Comparison of ENCODE assay signal across 19 cellular contexts in the genomic region with DNA sequence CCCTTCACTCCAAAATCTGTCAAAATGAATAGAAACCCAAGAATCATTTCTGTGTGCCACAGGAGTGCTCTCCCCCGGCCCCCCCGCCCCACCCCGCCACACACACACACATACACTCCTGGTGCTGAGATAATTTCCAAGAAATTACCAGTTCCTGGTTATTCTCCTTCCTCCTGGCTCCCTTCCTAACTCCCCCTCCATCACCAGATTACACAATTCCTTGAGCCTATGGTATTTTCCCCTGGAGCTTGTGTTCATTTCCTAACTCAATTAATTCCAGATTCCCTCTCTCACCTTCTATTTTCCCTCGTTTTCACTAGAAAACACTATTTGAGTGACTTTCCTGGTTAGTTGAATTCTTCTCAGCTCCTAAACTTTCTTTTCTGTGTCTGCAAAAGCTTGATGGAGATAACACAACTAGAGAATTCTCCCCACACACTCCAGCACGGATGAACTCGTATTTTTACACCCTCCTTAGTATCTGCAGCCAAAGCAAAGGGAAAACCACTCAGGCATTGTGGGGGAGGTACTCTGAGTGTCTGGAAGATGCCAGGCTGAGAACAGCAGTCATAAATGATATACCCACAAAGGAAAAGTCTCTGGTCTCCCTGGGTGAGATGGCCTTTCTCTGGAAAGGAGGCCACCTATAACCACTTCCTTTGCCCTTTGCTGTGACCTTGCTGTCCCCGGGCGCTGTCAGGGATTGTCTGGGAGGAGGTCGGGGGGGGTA. TPM values are rescaled to one million over a fixed set of nuclear protein-coding genes. Genes with fewer than 3 reads are reported as not detected.
DNase-seq lines count a peak whose midpoint lies in the region; ATAC-seq, FAIRE-seq and TF ChIP-seq lines count a peak whose summit lies in the region.
"Had no signal": no experiment of that assay in that cellular context is flagged by ENCODE, and none has a peak within 500 bp of the region (broad histone marks: within the 10 kb centered on the region; RNA-seq: fewer than 3 reads in every experiment).

No MANE protein-coding gene starts in this region.

- CTCF ChIA-PET in HepG2 (lab: Yijun Ruan, JAX; ENCODE audit: low intra/inter-chr PET ratio, low total read pairs), result no interaction called here

- no peak overlapping the region for H3K27ac Mint-ChIP-seq in T-helper 2 cell treated with Interferon-gamma antibody and Interleukin-4, amounts not matched to agents 5 μg/mL and 100 μg/mL, for 36 hours
- H3K27ac Mint-ChIP-seq in naive thymus-derived CD8-positive, alpha-beta T cell, result peak overlapping the region in 1 of 10 donors; percentile 79

- intact Hi-C loops in HepG2 (cut with micrococcal nuclease; ENCODE audit: unreplicated experiment), result no loop called here
- intact Hi-C loops in right lobe of liver (cut with DNase I), result loop anchor here in 1 of 2 donors (10.0 kb wide), 1 partner anchor 364 kb away; no protein-coding TSS in a partner anchor

- DNase-seq in HepG2 (ENCODE audit: low spot score), result no peak
- no peak for DNase-seq in right lobe of liver
- DNase-seq in fibroblast of peridontal ligament (ENCODE audit: extremely low read depth), result peak; percentile 58
- peak; percentile 18 for DNase-seq in occipital lobe (lab: John Stamatoyannopoulos, UW)
- DNase-seq in T-helper 2 cell treated with Interferon-gamma antibody and Interleukin-4, amounts not matched to agents 5 μg/mL and 100 μg/mL, for 36 hours (ENCODE audit: low spot score), result no peak
- no peak for DNase-seq in naive thymus-derived CD8-positive, alpha-beta T cell
- DNase-seq in activated CD4-positive, alpha-beta T cell treated with anti-CD3 and anti-CD28 coated beads, Interleukin-2, amount 50 U/mL, for 1 hour, result no peak
- no peak for DNase-seq in mesenteric fat pad (ENCODE audit: low spot score)
- DNase-seq: activated CD4-positive, alpha-beta T cell treated with anti-CD3 and anti-CD28 coated beads for 1 hour; activated gamma-delta T cell treated with Interleukin-2 at 50 U/mL for 16 hours; Calu3; cortex of kidney; left cardiac atrium; stimulated activated CD4-positive, alpha-beta T cell treated with anti-CD3 and anti-CD28 coated beads, Interleukin-2, amount 100 ng/mL, for 48 hours; stimulated activated CD8-positive, alpha-beta memory T cell treated with anti-CD3 and anti-CD28 coated beads, Interleukin-4, amount 100 ng/mL, for 48 hours; T-helper 9 cell had no signal

- BruUV-seq in HepG2 (replicated peaks; lab: Mats Ljungman, UMichigan), result no TSS peak

- TF ChIP-seq CTCF in HepG2 (CRISPR knock-in tag; IDR thresholded peaks at IDR 0.05) (no peak), right lobe of liver (IDR thresholded peaks at IDR 0.05) (no peak)

- no peak overlapping the region for H2AFZ ChIP-seq in HepG2 (ENCODE audit: low read length)

- H3K36me3 ChIP-seq in HepG2 (replicated peaks in 1 of 2; ENCODE audit: control insufficient read depth in 1 of 2, insufficient read depth in 2 of 2, low read length in 2 of 2) (no peaks in the 10 kb centered on the region), right lobe of liver (no peaks in the 10 kb centered on the region)
- H3K36me3 ChIP-seq: neural progenitor cell, upper lobe of left lung had no signal

- TF ChIP-seq POLR2A in HepG2 (IDR thresholded peaks at IDR 0.05; ENCODE audit: insufficient read depth in 1 of 2, low read depth in 2 of 2, low read length in 2 of 2) (no peak), right lobe of liver (IDR thresholded peaks at IDR 0.05) (no peak)

- no peak overlapping the region for H3K4me2 ChIP-seq in HepG2 (ENCODE audit: low read depth, low read length)
- H3K4me2 ChIP-seq: neural progenitor cell had no signal

- H3K27ac ChIP-seq in HepG2 (ENCODE audit: extremely low read length, insufficient read depth, low read length) (no peak overlapping the region), right lobe of liver (no peak overlapping the region)
- H3K27ac ChIP-seq: epithelial cell of prostate, neural progenitor cell had no signal

- TF ChIP-seq EP300 in HepG2 (IDR thresholded peaks at IDR 0.05; ENCODE audit: low read depth in 2 of 2, low read length in 2 of 2), result no peak
- TF ChIP-seq EP300 in HepG2 (CRISPR knock-in tag; IDR thresholded peaks at IDR 0.05; ENCODE audit: borderline replicate concordance), result no peak

- no peaks in the 10 kb centered on the region for H3K36me3 Mint-ChIP-seq in T-helper 2 cell treated with Interferon-gamma antibody and Interleukin-4, amounts not matched to agents 5 μg/mL and 100 μg/mL, for 36 hours (ENCODE audit: low read depth)
- no peaks in the 10 kb centered on the region for H3K36me3 Mint-ChIP-seq in naive thymus-derived CD8-positive, alpha-beta T cell
- H3K36me3 Mint-ChIP-seq: neural progenitor cell had no signal

- no peaks in the 10 kb centered on the region for H3K9me3 Mint-ChIP-seq in T-helper 2 cell treated with Interferon-gamma antibody and Interleukin-4, amounts not matched to agents 5 μg/mL and 100 μg/mL, for 36 hours
- no peaks in the 10 kb centered on the region for H3K9me3 Mint-ChIP-seq in naive thymus-derived CD8-positive, alpha-beta T cell
- H3K9me3 Mint-ChIP-seq: neural progenitor cell had no signal

- no peak overlapping the region for H3K4me3 Mint-ChIP-seq in T-helper 2 cell treated with Interferon-gamma antibody and Interleukin-4, amounts not matched to agents 5 μg/mL and 100 μg/mL, for 36 hours
- peak overlapping the region in 1 of 10 donors; percentile 26 for H3K4me3 Mint-ChIP-seq in naive thymus-derived CD8-positive, alpha-beta T cell

- no peaks in the 10 kb centered on the region for H4K20me1 ChIP-seq in HepG2 (ENCODE audit: insufficient read depth, low read length)

- H3K4me1 ChIP-seq in HepG2 (ENCODE audit: insufficient read depth, low read length), result no peaks in the 10 kb centered on the region
- no peaks in the 10 kb centered on the region for H3K4me1 ChIP-seq in right lobe of liver
- H3K4me1 ChIP-seq: neural progenitor cell had no signal

- no peak overlapping the region for H3K4me3 ChIP-seq in HepG2 (replicated peaks in 1 of 3; ENCODE audit: insufficient read depth in 1 of 3, low read depth in 2 of 3, low read length in 3 of 3)
- no peak overlapping the region for H3K4me3 ChIP-seq in right lobe of liver

- H3K27me3 ChIP-seq in HepG2 (ENCODE audit: control insufficient read depth in 1 of 2, insufficient read depth in 2 of 2, low read length in 2 of 2), result peaks cover 17 to 55% of the 10 kb centered on the region in 2 experiments
- H3K27me3 ChIP-seq in right lobe of liver, result peaks cover 0 to 8% of the 10 kb centered on the region in 2 donors
- H3K27me3 ChIP-seq: upper lobe of left lung had no signal

- no peak for ATAC-seq in HepG2
- no peak for ATAC-seq in right lobe of liver
- no peak for ATAC-seq in naive thymus-derived CD8-positive, alpha-beta T cell

- no peaks in the 10 kb centered on the region for H3K79me2 ChIP-seq in HepG2 (ENCODE audit: insufficient read depth, low read length)

- no peak for FAIRE-seq in HepG2 (lab: Jason Lieb, UNC)

- no peak overlapping the region for H3K9ac ChIP-seq in HepG2 (ENCODE audit: insufficient read depth, low read depth, low read length)
- H3K9ac ChIP-seq: neural progenitor cell had no signal

- POLR2A ChIA-PET in HepG2 (lab: Yijun Ruan, JAX), result no interaction called here
- POLR2A ChIA-PET in naive thymus-derived CD8-positive, alpha-beta T cell (lab: Charles Lee), result no interaction called here

- H3K4me1 Mint-ChIP-seq in T-helper 2 cell treated with Interferon-gamma antibody and Interleukin-4, amounts not matched to agents 5 μg/mL and 100 μg/mL, for 36 hours (ENCODE audit: low read depth), result no peaks in the 10 kb centered on the region
- peaks cover 0 to 4% (median 3%) of the 10 kb centered on the region in 4 donors for H3K4me1 Mint-ChIP-seq in naive thymus-derived CD8-positive, alpha-beta T cell
- H3K4me1 Mint-ChIP-seq: neural progenitor cell had no signal

- no peak for TF ChIP-seq RAD21 in HepG2 (CRISPR knock-in tag; IDR thresholded peaks at IDR 0.05)

- in situ Hi-C loops in HepG2 (cut with HindIII; ENCODE audit: extremely low pct_ligation_motif_present, low pct_unique_long_range_greater_than_20kb), result loop anchor here (25.0 kb wide), 1 partner anchor 573 kb away; no protein-coding TSS in a partner anchor

- WGBS in HepG2 (ENCODE audit: low lambda C conversion rate), result under 1% methylated on average over 9 of the region's 9 CpGs
- 25% methylated on average over 3 of the region's 9 CpGs for WGBS in right lobe of liver (ENCODE audit: insufficient coverage, low coverage, low lambda C conversion rate, missing lambda C conversion rate)

- H3K27me3 Mint-ChIP-seq in T-helper 2 cell treated with Interferon-gamma antibody and Interleukin-4, amounts not matched to agents 5 μg/mL and 100 μg/mL, for 36 hours (ENCODE audit: low read depth), result peaks cover 48% of the 10 kb centered on the region
- H3K27me3 Mint-ChIP-seq in naive thymus-derived CD8-positive, alpha-beta T cell, result peaks cover 28 to 59% (median 45%) of the 10 kb centered on the region in 5 donors

- H3K9me3 ChIP-seq in HepG2 (ENCODE audit: low read length), result no peaks in the 10 kb centered on the region
- no peaks in the 10 kb centered on the region for H3K9me3 ChIP-seq in right lobe of liver
- H3K9me3 ChIP-seq: upper lobe of left lung had no signal

RNA-seq across cellular contexts. Expression of a gene that starts 1.9 kb away (rescaled TPM):
- total RNA-seq in HepG2 (2016; rRNA removed; fragmentation: Illumina TruSeq; extraction: Trizol) (not detected in 2 replicates), right lobe of liver (under 1 TPM; 0.06 to 0.49 (median 0.27) TPM), occipital lobe (17.8 TPM), mesenteric fat pad (16.9 TPM)
- total RNA-seq in HepG2 (2016; cell fraction: cytosol; rRNA removed; fragmentation: Illumina TruSeq; extraction: Trizol; ENCODE audit: low read depth), result not detected in 2 replicates
- not detected in 2 replicates for total RNA-seq in HepG2 (2016; cell fraction: insoluble cytoplasmic fraction; rRNA removed; fragmentation: Illumina TruSeq; extraction: Trizol)
- total RNA-seq in HepG2 (2016; cell fraction: membrane; rRNA removed; fragmentation: Illumina TruSeq; extraction: Trizol), result not detected in 2 replicates
- not detected in 2 replicates for total RNA-seq in HepG2 (2016; cell fraction: nucleus; rRNA removed; fragmentation: Illumina TruSeq; extraction: Trizol)
- 0.01 TPM in 1 of 2 replicates, not detected in the other for polyA plus RNA-seq in HepG2 (2011; rRNA removed)
- 0.01 TPM in 1 of 2 replicates, not detected in the other for polyA plus RNA-seq in HepG2 (2011; cell fraction: cytosol; rRNA removed)
- not detected in 2 replicates for polyA plus RNA-seq in HepG2 (2011; cell fraction: nucleus; rRNA removed)
- 0.03 TPM in 1 of 2 replicates, not detected in the other for polyA plus RNA-seq in HepG2 (2012)
- polyA plus RNA-seq in HepG2 (2016; cell fraction: cytosol; fragmentation: Illumina TruSeq; extraction: Trizol; ENCODE audit: low read depth), result not detected in 2 replicates
- polyA plus RNA-seq in HepG2 (2016; cell fraction: insoluble cytoplasmic fraction; fragmentation: Illumina TruSeq; extraction: Trizol; ENCODE audit: low read depth), result not detected in 2 replicates
- polyA plus RNA-seq in HepG2 (2016; cell fraction: membrane; fragmentation: Illumina TruSeq; extraction: Trizol; ENCODE audit: low read depth), result not detected in 2 replicates
- not detected in 2 replicates for polyA plus RNA-seq in HepG2 (2016; cell fraction: nucleus; fragmentation: Illumina TruSeq; extraction: Trizol; ENCODE audit: insufficient read depth, low read depth)
- not detected in 2 replicates for polyA minus RNA-seq in HepG2 (2011; rRNA and poly(A)+ RNA removed; ENCODE audit: low replicate concordance)
- polyA minus RNA-seq in HepG2 (2011; cell fraction: cytosol; rRNA and poly(A)+ RNA removed), result not detected in 2 replicates
- not detected in 2 replicates for polyA minus RNA-seq in HepG2 (2011; cell fraction: nucleus; rRNA and poly(A)+ RNA removed)
- not detected for total RNA-seq in naive thymus-derived CD8-positive, alpha-beta T cell
- polyA plus RNA-seq in naive thymus-derived CD8-positive, alpha-beta T cell, result not detected
- total RNA-seq: Calu3 had no signal

Comparison
In these comparisons a context has a peak if more than half of its experiments do, and no peak if none do; other contexts are left out.
1. DNase-seq: peak in fibroblast of peridontal ligament (single experiment) and occipital lobe (single experiment); none in HepG2 (single experiment), right lobe of liver (0 of 3), T-helper 2 cell treated with Interferon-gamma antibody and Interleukin-4, amounts not matched to agents 5 μg/mL and 100 μg/mL, for 36 hours (single experiment), naive thymus-derived CD8-positive, alpha-beta T cell (0 of 10), activated CD4-positive, alpha-beta T cell treated with anti-CD3 and anti-CD28 coated beads, Interleukin-2, amount 50 U/mL, for 1 hour (single experiment) and mesenteric fat pad (single experiment).
2. RNA of a gene that starts 1.9 kb away (total RNA-seq): 17.8 TPM in occipital lobe (single experiment) and 16.9 TPM in mesenteric fat pad (single experiment); 0.06 to 0.49 TPM in right lobe of liver, not detected in HepG2 and not detected in naive thymus-derived CD8-positive, alpha-beta T cell; every median in the first group is over 10 times any median in the second.